In genomic region chr6:26045046-26045938, GRCh38 we compare ENCODE assay signal across 1 cellular context.
A peak's percentile ranks its signal among the peaks of the same experiment; 100 is the strongest.
TF ChIP-seq lines count a peak whose summit lies in the region.

No MANE protein-coding gene starts in this region.

TF ChIP-seq in HepG2, 621 proteins besides CTCF, POLR2A, EP300 and RAD21 (continued from another document and continues in another):
- TF ChIP-seq ZBTB46 (CRISPR knock-in tag; IDR thresholded peaks at IDR 0.05; ENCODE audit: borderline replicate concordance), result no peak
- peak; percentile 75 for TF ChIP-seq ONECUT2 (CRISPR knock-in tag; IDR thresholded peaks at IDR 0.05)
- peak; percentile 95 for TF ChIP-seq ZNF501 (CRISPR knock-in tag; IDR thresholded peaks at IDR 0.05)
- TF ChIP-seq, protein P1, sequence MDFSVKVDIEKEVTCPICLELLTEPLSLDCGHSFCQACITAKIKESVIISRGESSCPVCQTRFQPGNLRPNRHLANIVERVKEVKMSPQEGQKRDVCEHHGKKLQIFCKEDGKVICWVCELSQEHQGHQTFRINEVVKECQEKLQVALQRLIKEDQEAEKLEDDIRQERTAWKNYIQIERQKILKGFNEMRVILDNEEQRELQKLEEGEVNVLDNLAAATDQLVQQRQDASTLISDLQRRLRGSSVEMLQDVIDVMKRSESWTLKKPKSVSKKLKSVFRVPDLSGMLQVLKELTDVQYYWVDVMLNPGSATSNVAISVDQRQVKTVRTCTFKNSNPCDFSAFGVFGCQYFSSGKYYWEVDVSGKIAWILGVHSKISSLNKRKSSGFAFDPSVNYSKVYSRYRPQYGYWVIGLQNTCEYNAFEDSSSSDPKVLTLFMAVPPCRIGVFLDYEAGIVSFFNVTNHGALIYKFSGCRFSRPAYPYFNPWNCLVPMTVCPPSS (IDR thresholded peaks at IDR 0.05), result no peak
- TF ChIP-seq ATF7 (IDR thresholded peaks at IDR 0.05), result no peak
- TF ChIP-seq ATF7 (CRISPR knock-in tag; IDR thresholded peaks at IDR 0.05), result peak; percentile 62; the same call in 1 of the 2 replicates
- TF ChIP-seq FOXA3 (CRISPR knock-in tag; IDR thresholded peaks at IDR 0.05), result peak; percentile 25; the same call in 1 of the 2 replicates
- peak; percentile 93; the same call in 1 of the 2 replicates for TF ChIP-seq THYN1 (CRISPR knock-in tag; IDR thresholded peaks at IDR 0.05; ENCODE audit: borderline replicate concordance, low read depth)
- 0 out of 2 replicates have a peak, but pooled peaks have one; percentile 70 for TF ChIP-seq ZNF44 (CRISPR knock-in tag; IDR thresholded peaks at IDR 0.05)
- TF ChIP-seq ZSCAN22 (CRISPR knock-in tag; IDR thresholded peaks at IDR 0.05), result no peak
- TF ChIP-seq HOXA9 (CRISPR knock-in tag; IDR thresholded peaks at IDR 0.05; ENCODE audit: borderline replicate concordance), result no peak; the same call in none of the 2 replicates
- peak; percentile 99 for TF ChIP-seq POLR2G (IDR thresholded peaks at IDR 0.05; ENCODE audit: low read depth, low read length)
- TF ChIP-seq, protein P2, sequence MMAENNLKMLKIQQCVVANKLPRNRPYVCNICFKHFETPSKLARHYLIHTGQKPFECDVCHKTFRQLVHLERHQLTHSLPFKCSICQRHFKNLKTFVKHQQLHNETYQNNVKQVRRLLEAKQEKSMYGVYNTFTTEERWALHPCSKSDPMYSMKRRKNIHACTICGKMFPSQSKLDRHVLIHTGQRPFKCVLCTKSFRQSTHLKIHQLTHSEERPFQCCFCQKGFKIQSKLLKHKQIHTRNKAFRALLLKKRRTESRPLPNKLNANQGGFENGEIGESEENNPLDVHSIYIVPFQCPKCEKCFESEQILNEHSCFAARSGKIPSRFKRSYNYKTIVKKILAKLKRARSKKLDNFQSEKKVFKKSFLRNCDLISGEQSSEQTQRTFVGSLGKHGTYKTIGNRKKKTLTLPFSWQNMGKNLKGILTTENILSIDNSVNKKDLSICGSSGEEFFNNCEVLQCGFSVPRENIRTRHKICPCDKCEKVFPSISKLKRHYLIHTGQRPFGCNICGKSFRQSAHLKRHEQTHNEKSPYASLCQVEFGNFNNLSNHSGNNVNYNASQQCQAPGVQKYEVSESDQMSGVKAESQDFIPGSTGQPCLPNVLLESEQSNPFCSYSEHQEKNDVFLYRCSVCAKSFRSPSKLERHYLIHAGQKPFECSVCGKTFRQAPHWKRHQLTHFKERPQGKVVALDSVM (CRISPR knock-in tag; IDR thresholded peaks at IDR 0.05), result no peak
- TF ChIP-seq MYNN (CRISPR knock-in tag; IDR thresholded peaks at IDR 0.05; ENCODE audit: low read depth), result peak; percentile 88
- TF ChIP-seq KDM3A (CRISPR knock-in tag; IDR thresholded peaks at IDR 0.05; ENCODE audit: low read depth), result peak; percentile 58; the same call in 1 of the 2 replicates
- TF ChIP-seq ZBTB38 (CRISPR knock-in tag; IDR thresholded peaks at IDR 0.05), result peak; percentile 94
- no peak for TF ChIP-seq ZBTB8A (CRISPR knock-in tag; IDR thresholded peaks at IDR 0.05; ENCODE audit: borderline replicate concordance, low read depth)
- peak; percentile 76 for TF ChIP-seq IKZF4 (CRISPR knock-in tag; IDR thresholded peaks at IDR 0.05; ENCODE audit: borderline replicate concordance, low read depth, not compliant biosample characterization)
- TF ChIP-seq, protein P3, sequence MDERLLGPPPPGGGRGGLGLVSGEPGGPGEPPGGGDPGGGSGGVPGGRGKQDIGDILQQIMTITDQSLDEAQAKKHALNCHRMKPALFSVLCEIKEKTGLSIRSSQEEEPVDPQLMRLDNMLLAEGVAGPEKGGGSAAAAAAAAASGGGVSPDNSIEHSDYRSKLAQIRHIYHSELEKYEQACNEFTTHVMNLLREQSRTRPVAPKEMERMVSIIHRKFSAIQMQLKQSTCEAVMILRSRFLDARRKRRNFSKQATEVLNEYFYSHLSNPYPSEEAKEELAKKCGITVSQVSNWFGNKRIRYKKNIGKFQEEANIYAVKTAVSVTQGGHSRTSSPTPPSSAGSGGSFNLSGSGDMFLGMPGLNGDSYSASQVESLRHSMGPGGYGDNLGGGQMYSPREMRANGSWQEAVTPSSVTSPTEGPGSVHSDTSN (CRISPR knock-in tag; IDR thresholded peaks at IDR 0.05), result no peak
- peak; percentile 95 for TF ChIP-seq ZNF430 (CRISPR knock-in tag; IDR thresholded peaks at IDR 0.05)
- TF ChIP-seq ZNF317 (CRISPR knock-in tag; IDR thresholded peaks at IDR 0.05), result no peak; the same call in 1 of the 2 replicates
- TF ChIP-seq CENPX (CRISPR knock-in tag; IDR thresholded peaks at IDR 0.05), result no peak
- TF ChIP-seq SMYD3 (CRISPR knock-in tag; IDR thresholded peaks at IDR 0.05), result peak; percentile 95; the same call in 1 of the 2 replicates
- TF ChIP-seq ZSCAN21 (CRISPR knock-in tag; IDR thresholded peaks at IDR 0.05; ENCODE audit: borderline replicate concordance), result peak; percentile 84; the same call in 1 of the 2 replicates
- TF ChIP-seq ARNT2 (CRISPR knock-in tag; IDR thresholded peaks at IDR 0.05; ENCODE audit: low read depth), result peak; percentile 98
- TF ChIP-seq ZNF468 (CRISPR knock-in tag; IDR thresholded peaks at IDR 0.05), result peak; percentile 54; the same call in 1 of the 2 replicates
- peak; percentile 29; the same call in 1 of the 2 replicates for TF ChIP-seq ZFYVE20 (CRISPR knock-in tag; IDR thresholded peaks at IDR 0.05; ENCODE audit: borderline replicate concordance, low read depth)
- peak; percentile 97 for TF ChIP-seq CCDC6 (CRISPR knock-in tag; IDR thresholded peaks at IDR 0.05)
- no peak for TF ChIP-seq ZNF75D (CRISPR knock-in tag; IDR thresholded peaks at IDR 0.05; ENCODE audit: borderline replicate concordance)
- TF ChIP-seq, protein P4, sequence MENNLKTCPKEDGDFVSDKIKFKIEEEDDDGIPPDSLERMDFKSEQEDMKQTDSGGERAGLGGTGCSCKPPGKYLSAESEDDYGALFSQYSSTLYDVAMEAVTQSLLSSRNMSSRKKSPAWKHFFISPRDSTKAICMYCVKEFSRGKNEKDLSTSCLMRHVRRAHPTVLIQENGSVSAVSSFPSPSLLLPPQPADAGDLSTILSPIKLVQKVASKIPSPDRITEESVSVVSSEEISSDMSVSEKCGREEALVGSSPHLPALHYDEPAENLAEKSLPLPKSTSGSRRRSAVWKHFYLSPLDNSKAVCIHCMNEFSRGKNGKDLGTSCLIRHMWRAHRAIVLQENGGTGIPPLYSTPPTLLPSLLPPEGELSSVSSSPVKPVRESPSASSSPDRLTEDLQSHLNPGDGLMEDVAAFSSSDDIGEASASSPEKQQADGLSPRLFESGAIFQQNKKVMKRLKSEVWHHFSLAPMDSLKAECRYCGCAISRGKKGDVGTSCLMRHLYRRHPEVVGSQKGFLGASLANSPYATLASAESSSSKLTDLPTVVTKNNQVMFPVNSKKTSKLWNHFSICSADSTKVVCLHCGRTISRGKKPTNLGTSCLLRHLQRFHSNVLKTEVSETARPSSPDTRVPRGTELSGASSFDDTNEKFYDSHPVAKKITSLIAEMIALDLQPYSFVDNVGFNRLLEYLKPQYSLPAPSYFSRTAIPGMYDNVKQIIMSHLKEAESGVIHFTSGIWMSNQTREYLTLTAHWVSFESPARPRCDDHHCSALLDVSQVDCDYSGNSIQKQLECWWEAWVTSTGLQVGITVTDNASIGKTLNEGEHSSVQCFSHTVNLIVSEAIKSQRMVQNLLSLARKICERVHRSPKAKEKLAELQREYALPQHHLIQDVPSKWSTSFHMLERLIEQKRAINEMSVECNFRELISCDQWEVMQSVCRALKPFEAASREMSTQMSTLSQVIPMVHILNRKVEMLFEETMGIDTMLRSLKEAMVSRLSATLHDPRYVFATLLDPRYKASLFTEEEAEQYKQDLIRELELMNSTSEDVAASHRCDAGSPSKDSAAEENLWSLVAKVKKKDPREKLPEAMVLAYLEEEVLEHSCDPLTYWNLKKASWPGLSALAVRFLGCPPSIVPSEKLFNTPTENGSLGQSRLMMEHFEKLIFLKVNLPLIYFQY (CRISPR knock-in tag; IDR thresholded peaks at IDR 0.05; ENCODE audit: borderline replicate concordance), result peak; percentile 81
- 0 out of 2 replicates have a peak, but pooled peaks have one; percentile 92 for TF ChIP-seq ZNF567 (CRISPR knock-in tag; IDR thresholded peaks at IDR 0.05; ENCODE audit: borderline replicate concordance)
- TF ChIP-seq HOXA7 (CRISPR knock-in tag; IDR thresholded peaks at IDR 0.05), result no peak
- TF ChIP-seq TOPORS (CRISPR knock-in tag; IDR thresholded peaks at IDR 0.05), result peak; percentile 98
- TF ChIP-seq ZNF724P (CRISPR knock-in tag; IDR thresholded peaks at IDR 0.05; ENCODE audit: borderline replicate concordance), result peak; percentile 90; the same call in 1 of the 2 replicates
- TF ChIP-seq NONO (IDR thresholded peaks at IDR 0.05), result no peak
- peak; percentile 87 for TF ChIP-seq NONO (CRISPR knock-in tag; conservative IDR thresholded peaks at IDR 0.05)
- peak; percentile 95 for TF ChIP-seq ZFP90 (CRISPR knock-in tag; IDR thresholded peaks at IDR 0.05; ENCODE audit: borderline replicate concordance)
- TF ChIP-seq CBX1 (IDR thresholded peaks at IDR 0.05; ENCODE audit: low read depth), result peak; percentile 94
- TF ChIP-seq MAX (IDR thresholded peaks at IDR 0.05), result peak; percentile 89
- peak; percentile 96 for TF ChIP-seq ZNF256 (CRISPR knock-in tag; conservative IDR thresholded peaks at IDR 0.05)
- TF ChIP-seq NFE2L1 (CRISPR knock-in tag; IDR thresholded peaks at IDR 0.05; ENCODE audit: borderline replicate concordance), result peak; percentile 94
- no peak for TF ChIP-seq ZNF382 (CRISPR knock-in tag; IDR thresholded peaks at IDR 0.05; ENCODE audit: borderline replicate concordance)
- TF ChIP-seq SALL2 (CRISPR knock-in tag; IDR thresholded peaks at IDR 0.05), result peak; percentile 86
- peak; percentile 95 for TF ChIP-seq SAP130 (CRISPR knock-in tag; IDR thresholded peaks at IDR 0.05; ENCODE audit: low read depth)
- no peak for TF ChIP-seq JUNB (CRISPR knock-in tag; IDR thresholded peaks at IDR 0.05; ENCODE audit: borderline replicate concordance)
- TF ChIP-seq, protein P5, sequence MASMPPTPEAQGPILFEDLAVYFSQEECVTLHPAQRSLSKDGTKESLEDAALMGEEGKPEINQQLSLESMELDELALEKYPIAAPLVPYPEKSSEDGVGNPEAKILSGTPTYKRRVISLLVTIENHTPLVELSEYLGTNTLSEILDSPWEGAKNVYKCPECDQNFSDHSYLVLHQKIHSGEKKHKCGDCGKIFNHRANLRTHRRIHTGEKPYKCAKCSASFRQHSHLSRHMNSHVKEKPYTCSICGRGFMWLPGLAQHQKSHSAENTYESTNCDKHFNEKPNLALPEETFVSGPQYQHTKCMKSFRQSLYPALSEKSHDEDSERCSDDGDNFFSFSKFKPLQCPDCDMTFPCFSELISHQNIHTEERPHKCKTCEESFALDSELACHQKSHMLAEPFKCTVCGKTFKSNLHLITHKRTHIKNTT (CRISPR knock-in tag; IDR thresholded peaks at IDR 0.05), result no peak
- TF ChIP-seq U2AF2 (IDR thresholded peaks at IDR 0.05; ENCODE audit: low read depth, low read length), result peak; percentile 66; the same call in 1 of the 2 replicates
- TF ChIP-seq ARHGAP35 (CRISPR knock-in tag; IDR thresholded peaks at IDR 0.05; ENCODE audit: borderline replicate concordance), result peak; percentile 98
- no peak for TF ChIP-seq ELF4 (CRISPR knock-in tag; IDR thresholded peaks at IDR 0.05; ENCODE audit: borderline replicate concordance)
- TF ChIP-seq NCOA2 (CRISPR knock-in tag; IDR thresholded peaks at IDR 0.05), result peak; percentile 68
- no peak for TF ChIP-seq NFIB (CRISPR knock-in tag; IDR thresholded peaks at IDR 0.05; ENCODE audit: borderline replicate concordance)
- TF ChIP-seq SIN3A (IDR thresholded peaks at IDR 0.05; ENCODE audit: borderline replicate concordance, low read depth, low read length), result peak; percentile 97
- peak; percentile 58; the same call in 1 of the 2 replicates for TF ChIP-seq ZNF33B (CRISPR knock-in tag; IDR thresholded peaks at IDR 0.05)
- peak; percentile 57; the same call in 1 of the 2 replicates for TF ChIP-seq ESRRA (CRISPR knock-in tag; IDR thresholded peaks at IDR 0.05; ENCODE audit: low read depth)
- peak; percentile 71 for TF ChIP-seq NAIF1 (CRISPR knock-in tag; IDR thresholded peaks at IDR 0.05; ENCODE audit: borderline replicate concordance)
- no peak; the same call in 1 of the 2 replicates for TF ChIP-seq CAMTA2 (CRISPR knock-in tag; IDR thresholded peaks at IDR 0.05; ENCODE audit: borderline replicate concordance)
- peak; percentile 90; the same call in 1 of the 2 replicates for TF ChIP-seq ZSCAN12 (CRISPR knock-in tag; IDR thresholded peaks at IDR 0.05)
- TF ChIP-seq NFKB2 (CRISPR knock-in tag; IDR thresholded peaks at IDR 0.05; ENCODE audit: borderline replicate concordance), result peak; percentile 98
- TF ChIP-seq PHF5A (CRISPR knock-in tag; IDR thresholded peaks at IDR 0.05; ENCODE audit: low read depth, unreplicated experiment), result no peak
- no peak for TF ChIP-seq SUZ12 (IDR thresholded peaks at IDR 0.05; ENCODE audit: low read depth, low read length)
- TF ChIP-seq MIER3 (CRISPR knock-in tag; IDR thresholded peaks at IDR 0.05; ENCODE audit: borderline replicate concordance), result no peak
- TF ChIP-seq ZNF598 (CRISPR knock-in tag; IDR thresholded peaks at IDR 0.05; ENCODE audit: borderline replicate concordance), result peak; percentile 97
- TF ChIP-seq NRL (CRISPR knock-in tag; IDR thresholded peaks at IDR 0.05; ENCODE audit: borderline replicate concordance), result peak; percentile 99
- TF ChIP-seq NKX3-1 (CRISPR knock-in tag; IDR thresholded peaks at IDR 0.05), result peak; percentile 94
- TF ChIP-seq AKAP8 (CRISPR knock-in tag; IDR thresholded peaks at IDR 0.05), result no peak
- TF ChIP-seq PHB2 (IDR thresholded peaks at IDR 0.05; ENCODE audit: partially characterized antibody), result no peak
- TF ChIP-seq ZNF790 (CRISPR knock-in tag; IDR thresholded peaks at IDR 0.05; ENCODE audit: borderline replicate concordance), result 0 out of 2 replicates have a peak, but pooled peaks have one; percentile 71
- no peak for TF ChIP-seq ZNF660 (CRISPR knock-in tag; IDR thresholded peaks at IDR 0.05; ENCODE audit: borderline replicate concordance, low read depth)
- no peak for TF ChIP-seq PLRG1 (conservative IDR thresholded peaks at IDR 0.05)
- peak; percentile 73 for TF ChIP-seq ZBTB7B (CRISPR knock-in tag; IDR thresholded peaks at IDR 0.05)
- TF ChIP-seq ERF (CRISPR knock-in tag; IDR thresholded peaks at IDR 0.05), result peak; percentile 66
- TF ChIP-seq ZNF296 (CRISPR knock-in tag; conservative IDR thresholded peaks at IDR 0.05), result peak; percentile 69; the same call in 1 of the 2 replicates
- TF ChIP-seq PHF20 (CRISPR knock-in tag; IDR thresholded peaks at IDR 0.05), result peak; percentile 54; the same call in 1 of the 2 replicates
